ENCODE assay signal across 15 cellular contexts in genomic region chr18:22174341-22175148, GRCh38. TPM values are rescaled to one million over a fixed set of nuclear protein-coding genes. Genes with fewer than 3 reads are reported as not detected.
DNase-seq lines count a peak whose midpoint lies in the region; ATAC-seq and TF ChIP-seq lines count a peak whose summit lies in the region.
"Had no signal": no experiment of that assay in that cellular context is flagged by ENCODE, and none has a peak within 500 bp of the region (broad histone marks: within the 10 kb centered on the region; RNA-seq: fewer than 3 reads in every experiment).

No MANE protein-coding gene starts in this region.

- CTCF ChIA-PET in MCF 10A (lab: Yijun Ruan, JAX): interaction anchor here (0.5 to 1.5 kb wide), 7 partner anchors 10 to 1238 kb away, joined by 3 to 5 read pairs (median 3); no protein-coding TSS in a partner anchor

- H3K9me3 Mint-ChIP-seq in MCF 10A (ENCODE audit: unreplicated experiment) (no peaks in the 10 kb centered on the region), mesothelial cell of epicardium (no peaks in the 10 kb centered on the region)
- H3K9me3 Mint-ChIP-seq: activated T-helper 2 cell treated with anti-CD3 and anti-CD28 coated beads, Interferon-gamma antibody, Interleukin-2, Interleukin-4, amounts not matched to agents 10 μg/mL and 5 μg/mL and 100 μg/mL, durations not matched to agents 14 hours and 24 hours and 36 hours had no signal

- TF ChIP-seq CTCF in breast epithelium (IDR thresholded peaks at IDR 0.05) (no peak), MCF 10A (IDR thresholded peaks at IDR 0.05; ENCODE audit: unreplicated experiment) (no peak), epithelial cell of proximal tubule (conservative IDR thresholded peaks at IDR 0.05; ENCODE audit: low read depth, low read length) (peak; percentile 44), mesothelial cell of epicardium (IDR thresholded peaks at IDR 0.05; ENCODE audit: unreplicated experiment) (no peak), uterus (IDR thresholded peaks at IDR 0.05) (peak in 1 of 4 experiments; percentile 20)

- H3K27ac Mint-ChIP-seq in MCF 10A (ENCODE audit: low read depth, unreplicated experiment): no peak overlapping the region
- H3K27ac Mint-ChIP-seq in mesothelial cell of epicardium: peak overlapping the region; percentile 94
- H3K27ac Mint-ChIP-seq: activated T-helper 2 cell treated with anti-CD3 and anti-CD28 coated beads, Interferon-gamma antibody, Interleukin-2, Interleukin-4, amounts not matched to agents 10 μg/mL and 5 μg/mL and 100 μg/mL, durations not matched to agents 14 hours and 24 hours and 36 hours had no signal

- H3K27me3 Mint-ChIP-seq in MCF 10A (ENCODE audit: insufficient read depth, unreplicated experiment): no peaks in the 10 kb centered on the region
- peaks cover 58% of the 10 kb centered on the region for H3K27me3 Mint-ChIP-seq in mesothelial cell of epicardium (ENCODE audit: low read depth)

- POLR2A ChIA-PET in MCF 10A (lab: Yijun Ruan, JAX): interaction anchor here (0.6 to 1.5 kb wide), 4 partner anchors 9 to 386 kb away, joined by 3 to 4 read pairs (median 4); no protein-coding TSS in a partner anchor

- H3K27ac ChIP-seq in breast epithelium (no peak overlapping the region), uterus (peak overlapping the region; percentile 99 to 100)
- H3K27ac ChIP-seq: 22Rv1, SJSA1 had no signal

- no TSS peak for BruUV-seq in MCF 10A (replicated peaks; lab: Mats Ljungman, UMichigan)

- DNase-seq in breast epithelium (ENCODE audit: low spot score in 2 of 2) (no peak), MCF 10A (ENCODE audit: unreplicated experiment) (no peak), epithelial cell of proximal tubule (ENCODE audit: low read depth) (no peak), mesothelial cell of epicardium (ENCODE audit: low spot score in 2 of 2, unreplicated experiment in 2 of 2) (no peak), uterus (no peak), NCI-H1092 treated with DMSO at 0.1 percent for 48 hours (lab: John Stamatoyannopoulos, UW) (no peak)
- DNase-seq: hippocampal formation, MM.1S, naive B cell, NCI-H446 treated with DMSO at 0.1 percent for 48 hours had no signal

- H3K36me3 ChIP-seq in breast epithelium (no peaks in the 10 kb centered on the region), uterus (no peaks in the 10 kb centered on the region)

- H3K36me3 Mint-ChIP-seq in MCF 10A (ENCODE audit: insufficient read depth, unreplicated experiment) (peaks cover 18% of the 10 kb centered on the region), mesothelial cell of epicardium (peaks cover 50% of the 10 kb centered on the region)

- no peak overlapping the region for H3K4me3 Mint-ChIP-seq in MCF 10A (ENCODE audit: unreplicated experiment)
- peak overlapping the region; percentile 89 for H3K4me3 Mint-ChIP-seq in mesothelial cell of epicardium
- H3K4me3 Mint-ChIP-seq: naive B cell had no signal

- peaks cover 0 to 6% of the 10 kb centered on the region in 2 donors for H3K4me1 ChIP-seq in breast epithelium
- H3K4me1 ChIP-seq in uterus: no peaks in the 10 kb centered on the region

- H3K27me3 ChIP-seq in breast epithelium (peaks cover 0 to 11% of the 10 kb centered on the region in 2 donors), uterus (no peaks in the 10 kb centered on the region)
- H3K27me3 ChIP-seq: SJSA1 had no signal

- TF ChIP-seq POLR2A in breast epithelium (IDR thresholded peaks at IDR 0.05) (no peak), uterus (IDR thresholded peaks at IDR 0.05) (no peak)

- intact Hi-C loops in breast epithelium (cut with DNase I; ENCODE audit: low total_unique reads): loop anchor here (5.0 to 10.0 kb wide), 3 partner anchors 170 to 492 kb away; no protein-coding TSS in a partner anchor
- intact Hi-C loops in MCF 10A (cut with micrococcal nuclease): no loop called here
- intact Hi-C loops in uterus (cut with DNase I; ENCODE audit: low total_unique reads): loop anchor here (5.0 kb wide), 1 partner anchor 173 kb away; no protein-coding TSS in a partner anchor

- ATAC-seq in GM19467 (IDR thresholded peaks at IDR 0.05; ENCODE audit: unreplicated experiment) (no peak), HG03039 (IDR thresholded peaks at IDR 0.05; ENCODE audit: unreplicated experiment) (no peak)

- peak overlapping the region; percentile 34 to 79 (median 66) for H3K4me3 ChIP-seq in breast epithelium
- H3K4me3 ChIP-seq in epithelial cell of proximal tubule (ENCODE audit: low read depth, low read length): no peak overlapping the region
- H3K4me3 ChIP-seq in uterus: peak overlapping the region; percentile 89 to 96
- H3K4me3 ChIP-seq: SJSA1 had no signal

- H3K4me1 Mint-ChIP-seq in MCF 10A (ENCODE audit: insufficient read depth, unreplicated experiment) (peaks cover 6% of the 10 kb centered on the region), mesothelial cell of epicardium (peaks cover 59% of the 10 kb centered on the region)

- no peaks in the 10 kb centered on the region for H3K9me3 ChIP-seq in breast epithelium
- no peaks in the 10 kb centered on the region for H3K9me3 ChIP-seq in uterus
- H3K9me3 ChIP-seq: SJSA1 had no signal

RNA-seq across cellular contexts. Expression of gene GATA6, which starts 5.2 kb away (rescaled TPM):
- total RNA-seq in breast epithelium (10 to 100 TPM in 2 of 3 donors, 1 to 10 TPM in 1; 3.0 to 11.1 (median 11.0) TPM), MCF 10A (2022) (6.7 and 14.0 TPM in 2 replicates), epithelial cell of proximal tubule (1.2 and 2.7 TPM in 2 replicates), mesothelial cell of epicardium (99.0 to 108 TPM (median 106 TPM) in 3 replicates), uterus (10 to 100 TPM; 28.2 to 59.6 (median 39.5) TPM)
- total RNA-seq: activated T-helper 2 cell treated with anti-CD3 and anti-CD28 coated beads, Interferon-gamma antibody, Interleukin-2, Interleukin-4, amounts not matched to agents 10 μg/mL and 5 μg/mL and 100 μg/mL, durations not matched to agents 14 hours and 24 hours and 36 hours had no signal

Comparison
In these comparisons a context has a peak if more than half of its experiments do, and no peak if none do; other contexts are left out.
1. H3K27ac ChIP-seq: peak in uterus (2 of 2); none in breast epithelium (0 of 2).